ENCODE assay signal across 8 cellular contexts in the genomic region with DNA sequence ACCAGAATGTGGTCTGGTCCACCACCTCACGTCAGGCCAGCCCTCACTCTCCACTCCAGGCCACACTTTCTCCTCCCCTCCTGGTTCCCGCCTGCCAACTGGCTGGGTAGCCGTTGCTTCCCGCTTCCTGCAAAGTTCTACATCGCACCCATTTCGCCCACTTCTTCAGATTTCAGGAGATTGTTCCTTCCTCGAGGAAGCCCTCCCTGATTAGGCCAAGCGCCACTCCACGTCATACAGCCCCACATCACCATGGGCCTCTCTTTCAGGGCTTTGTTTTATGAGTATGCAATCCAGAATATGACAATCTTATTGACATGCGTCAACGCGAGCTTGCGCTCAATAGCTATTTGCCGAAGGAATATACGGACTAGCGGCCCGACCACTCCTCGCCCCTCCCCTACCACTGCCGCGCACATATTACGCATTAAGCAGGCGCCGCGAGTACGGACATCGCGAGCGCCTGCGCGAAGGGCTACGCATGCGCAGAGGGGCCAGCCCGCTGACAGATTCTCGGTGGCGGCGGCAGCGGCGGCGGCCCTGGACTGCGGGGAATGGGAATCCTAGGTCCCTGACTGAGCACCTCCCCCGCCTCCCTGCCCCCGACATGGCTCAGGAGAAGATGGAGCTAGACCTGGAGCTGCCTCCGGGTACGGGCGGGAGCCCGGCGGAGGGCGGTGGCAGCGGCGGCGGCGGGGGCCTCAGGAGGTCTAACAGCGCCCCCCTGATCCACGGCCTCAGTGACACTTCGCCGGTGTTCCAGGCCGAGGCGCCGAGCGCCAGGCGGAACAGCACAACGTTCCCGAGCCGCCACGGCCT.
DNase-seq lines count a peak whose midpoint lies in the region; ATAC-seq and TF ChIP-seq lines count a peak whose summit lies in the region.

No MANE protein-coding gene starts in this region.

- peaks cover 6% of the 10 kb centered on the region for H3K4me1 Mint-ChIP-seq in MCF 10A (ENCODE audit: insufficient read depth, unreplicated experiment)

- peak overlapping the region; percentile 94 to 96 (median 95) for H3K9ac ChIP-seq in skeletal muscle tissue (ENCODE audit: low read depth in 1 of 3, low read length in 3 of 3)

- peak overlapping the region; percentile 79 for H3K27ac ChIP-seq in A673 (ENCODE audit: low read depth, low read length, poor library complexity, severe bottlenecking)
- H3K27ac ChIP-seq in skeletal muscle tissue (ENCODE audit: low read depth, low read length) = peak overlapping the region; percentile 92

- DNase-seq in A673 (ENCODE audit: low spot score) (peak; percentile 96), NCI-H2107 (lab: John Stamatoyannopoulos, UW) (peak; percentile 88), UCSD-AML1 (lab: John Stamatoyannopoulos, UW; ENCODE audit: unreplicated experiment) (peak; percentile 95), MCF 10A (ENCODE audit: unreplicated experiment) (peak; percentile 92)

- peaks cover 9% of the 10 kb centered on the region for H3K27me3 Mint-ChIP-seq in MCF 10A (ENCODE audit: insufficient read depth, unreplicated experiment)

- H3K4me1 ChIP-seq in A673 (ENCODE audit: insufficient read depth, low read length, poor library complexity, severe bottlenecking) = peaks cover 10% of the 10 kb centered on the region
- H3K4me1 ChIP-seq in skeletal muscle tissue (ENCODE audit: control insufficient read depth in 3 of 3, insufficient read depth in 3 of 3, low read length in 3 of 3) = peaks cover 34 to 50% (median 46%) of the 10 kb centered on the region in 3 donors

- no peak overlapping the region for H3K4me3 Mint-ChIP-seq in MCF 10A (ENCODE audit: unreplicated experiment)

- H3K27me3 ChIP-seq in A673 (replicated peaks; ENCODE audit: insufficient read depth, low read depth, low read length, poor library complexity) (peaks cover 7% of the 10 kb centered on the region), skeletal muscle tissue (ENCODE audit: control insufficient read depth in 3 of 3, insufficient read depth in 3 of 3, low read length in 3 of 3) (no peaks in the 10 kb centered on the region)

- no peaks in the 10 kb centered on the region for H3K9me3 Mint-ChIP-seq in MCF 10A (ENCODE audit: unreplicated experiment)

- TF ChIP-seq CTCF in A673 (conservative IDR thresholded peaks at IDR 0.05; ENCODE audit: low read depth, low read length) = peak; percentile 60
- no peak for TF ChIP-seq CTCF in MCF 10A (IDR thresholded peaks at IDR 0.05; ENCODE audit: unreplicated experiment)

- intact Hi-C loops in A673 (cut with micrococcal nuclease; ENCODE audit: unreplicated experiment) = no loop called here
- intact Hi-C loops in MCF 10A (cut with micrococcal nuclease) = loop anchor here (5.0 kb wide), 1 partner anchor 197 kb away; no protein-coding TSS in a partner anchor

- peak; percentile 89 for ATAC-seq in HG03064 (IDR thresholded peaks at IDR 0.05; ENCODE audit: low read depth, unreplicated experiment)

- H3K4me3 ChIP-seq in A673 (ENCODE audit: low read depth, low read length, poor library complexity, severe bottlenecking) (peak overlapping the region; percentile 67), iPS-18c (ENCODE audit: insufficient read depth, low read depth, low read length) (peak overlapping the region; percentile 71), skeletal muscle tissue (ENCODE audit: low read length in 3 of 3) (peak overlapping the region; percentile 93 to 96 (median 96))

- TF ChIP-seq POLR2A in GM18526 (IDR thresholded peaks at IDR 0.05; ENCODE audit: extremely low read depth, insufficient read length) = peak; percentile 70

- no peaks in the 10 kb centered on the region for H3K36me3 Mint-ChIP-seq in MCF 10A (ENCODE audit: insufficient read depth, unreplicated experiment)

- no peak overlapping the region for H3K27ac Mint-ChIP-seq in MCF 10A (ENCODE audit: low read depth, unreplicated experiment)

- BruUV-seq in A673 (replicated peaks; lab: Mats Ljungman, UMichigan) = no TSS peak
- TSS peak; percentile 91 for BruUV-seq in MCF 10A (replicated peaks; lab: Mats Ljungman, UMichigan)

- POLR2A ChIA-PET in A673 (lab: Charles Lee; ENCODE audit: low non-redundant PET) = interaction anchor here (0.6 kb wide), 1 partner anchor 221 kb away, joined by 4 read pairs; no protein-coding TSS in a partner anchor
- POLR2A ChIA-PET in MCF 10A (lab: Yijun Ruan, JAX) = interaction anchor here (0.6 to 1.4 kb wide), 6 partner anchors 8 to 227 kb away, joined by 3 to 4 read pairs (median 3); no protein-coding TSS in a partner anchor

- H3K36me3 ChIP-seq in A673 (ENCODE audit: insufficient read depth, low read length, poor library complexity, severe bottlenecking) = no peaks in the 10 kb centered on the region
- no peaks in the 10 kb centered on the region for H3K36me3 ChIP-seq in skeletal muscle tissue (ENCODE audit: control insufficient read depth in 3 of 3, insufficient read depth in 3 of 3, low read length in 3 of 3)

- CTCF ChIA-PET in A673 (lab: Charles Lee) (interaction anchor here (0.6 kb wide), 1 partner anchor 44 kb away, joined by 3 read pairs; no protein-coding TSS in a partner anchor), MCF 10A (lab: Yijun Ruan, JAX) (interaction anchor here (0.6 to 1.4 kb wide), 5 partner anchors 34 to 400 kb away, joined by 3 to 4 read pairs (median 3); no protein-coding TSS in a partner anchor)

- H3K9me3 ChIP-seq in A673 (ENCODE audit: low read depth, low read length, poor library complexity, severe bottlenecking) (no peaks in the 10 kb centered on the region), iPS-18c (ENCODE audit: control insufficient read depth, insufficient read depth, low read length) (no peaks in the 10 kb centered on the region), skeletal muscle tissue (ENCODE audit: control insufficient read depth in 3 of 3, low read length in 3 of 3) (no peaks in the 10 kb centered on the region)

Comparison
In these comparisons a context has a peak if more than half of its experiments do, and no peak if none do; other contexts are left out.
1. Peak in every context shown above with its lines: DNase-seq, ATAC-seq, H3K4me3 ChIP-seq and H3K27ac ChIP-seq.